10 cellular contexts compared by ENCODE assay signal in the genomic region with DNA sequence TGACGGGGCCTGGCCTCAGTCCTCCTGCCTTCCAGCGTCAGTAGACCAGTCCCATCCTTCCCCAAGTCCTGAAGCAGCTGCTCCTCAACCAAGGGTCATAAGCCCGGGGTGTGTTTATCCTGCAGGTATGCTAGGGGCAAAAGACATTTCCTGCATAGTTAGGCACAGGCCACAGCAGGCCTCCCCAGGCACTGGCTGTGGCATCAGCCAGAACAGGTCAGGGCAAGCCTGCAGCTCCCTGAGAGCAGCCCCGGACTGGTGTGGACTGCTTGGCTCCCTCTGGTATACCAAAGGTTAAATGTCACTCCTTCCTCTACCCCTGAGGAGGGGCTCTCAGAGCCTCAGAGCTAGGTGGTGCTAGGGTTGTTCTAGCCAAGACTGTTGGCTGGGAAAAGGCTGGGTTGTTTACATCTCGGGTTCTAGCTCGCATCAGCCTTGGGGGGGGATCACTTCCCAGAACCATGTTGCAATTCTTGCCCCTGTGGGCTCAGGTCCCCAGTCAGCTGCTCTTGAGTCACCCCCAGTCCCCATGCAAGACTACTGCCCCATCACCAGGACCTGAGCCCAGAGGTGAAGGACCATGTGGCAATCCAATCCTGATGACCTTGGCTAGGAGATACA. TPM values are rescaled to one million over a fixed set of nuclear protein-coding genes. Genes with fewer than 3 reads are reported as not detected.
DNase-seq lines count a peak whose midpoint lies in the region; ATAC-seq and TF ChIP-seq lines count a peak whose summit lies in the region.
"Had no signal": no experiment of that assay in that cellular context is flagged by ENCODE, and none has a peak within 500 bp of the region (broad histone marks: within the 10 kb centered on the region; RNA-seq: fewer than 3 reads in every experiment).

No MANE protein-coding gene starts in this region.

- 42 to 60% (median 48%) methylated on average over 6 of the region's 6 CpGs for WGBS in stomach, 5 donors

- TF ChIP-seq POLR2A in breast epithelium (IDR thresholded peaks at IDR 0.05) (no peak), stomach (IDR thresholded peaks at IDR 0.05) (no peak)

- H3K27ac ChIP-seq in HUES48 (ENCODE audit: low read depth, low read length) = no peak overlapping the region
- peak overlapping the region; percentile 97 to 99 for H3K27ac ChIP-seq in breast epithelium
- peak overlapping the region; percentile 85 to 95 for H3K27ac ChIP-seq in left lung
- peak overlapping the region; percentile 20 to 97 (median 93) for H3K27ac ChIP-seq in stomach

- H3K27me3 ChIP-seq in HUES48 (ENCODE audit: control insufficient read depth, insufficient read depth, low read length) = no peaks in the 10 kb centered on the region
- no peaks in the 10 kb centered on the region for H3K27me3 ChIP-seq in breast epithelium
- H3K27me3 ChIP-seq in left lung = peaks cover 0 to 18% of the 10 kb centered on the region in 2 donors
- no peaks in the 10 kb centered on the region for H3K27me3 ChIP-seq in stomach

- DNase-seq in breast epithelium (ENCODE audit: low spot score in 2 of 2) (no peak), left lung (peak in 1 of 2 donors; percentile 32), stomach (no peak), OCI-M1 (lab: John Stamatoyannopoulos, UW) (no peak), NCI-H1436 (lab: John Stamatoyannopoulos, UW) (no peak), NCI-H187 treated with DMSO at 0.1 percent for 48 hours (lab: John Stamatoyannopoulos, UW) (no peak)
- DNase-seq: activated naive CD4-positive, alpha-beta T cell treated with anti-CD3 and anti-CD28 coated beads, Interleukin-2, amount 10 ng/mL, durations not matched to agents 7 days and 5 days; NCI-H2029 had no signal

- H3K9me3 ChIP-seq in HUES48 (ENCODE audit: control insufficient read depth, insufficient read depth, low read length) (no peaks in the 10 kb centered on the region), breast epithelium (no peaks in the 10 kb centered on the region), left lung (no peaks in the 10 kb centered on the region), stomach (no peaks in the 10 kb centered on the region)

- TF ChIP-seq CTCF in breast epithelium (IDR thresholded peaks at IDR 0.05) = no peak
- no peak for TF ChIP-seq CTCF in left lung (IDR thresholded peaks at IDR 0.05)
- TF ChIP-seq CTCF in stomach (IDR thresholded peaks at IDR 0.05) = no peak

- peaks cover 42% of the 10 kb centered on the region for H3K36me3 ChIP-seq in HUES48 (ENCODE audit: control insufficient read depth, insufficient read depth, low read length)
- peaks cover under 1% of the 10 kb centered on the region for H3K36me3 ChIP-seq in breast epithelium
- H3K36me3 ChIP-seq in left lung = peaks cover 0 to 42% of the 10 kb centered on the region in 2 donors
- peaks cover 36 to 48% (median 45%) of the 10 kb centered on the region in 4 donors for H3K36me3 ChIP-seq in stomach

- no peak for TF ChIP-seq EP300 in stomach (IDR thresholded peaks at IDR 0.05)

- H3K9ac ChIP-seq in HUES48 (ENCODE audit: low read depth, low read length) = no peak overlapping the region

- H3K4me3 ChIP-seq in HUES48 (ENCODE audit: low read depth, low read length) (0 out of 2 replicates have a peak overlapping the region, but pooled peaks have one; percentile 85), breast epithelium (peak overlapping the region; percentile 98 to 99 (median 99)), left lung (peak overlapping the region; percentile 78 to 83), stomach (peak overlapping the region; percentile 68 to 95 (median 74))

- H3K4me1 ChIP-seq in HUES48 (ENCODE audit: control insufficient read depth, insufficient read depth, low read length) (peaks cover 22% of the 10 kb centered on the region), breast epithelium (peaks cover 0 to 12% of the 10 kb centered on the region in 2 donors), left lung (peaks cover 0 to 48% of the 10 kb centered on the region in 2 donors), stomach (peaks cover 15 to 64% (median 44%) of the 10 kb centered on the region in 4 donors)

- ATAC-seq in left lung = no peak
- no peak for ATAC-seq in GM19324 (IDR thresholded peaks at IDR 0.05; ENCODE audit: low FRiP score, unreplicated experiment)

- intact Hi-C loops in breast epithelium (cut with DNase I; ENCODE audit: low total_unique reads) (no loop called here), left lung (cut with DNase I) (no loop called here), stomach (cut with DNase I; ENCODE audit: low total_unique reads) (no loop called here)

RNA-seq across cellular contexts. Expression of a gene that starts 2.9 kb away (rescaled TPM):
- total RNA-seq in breast epithelium (100 to 1,000 TPM in 2 of 3 donors, 10 to 100 TPM in 1; 84.4 to 361 (median 136) TPM), left lung (100 to 1,000 TPM; 201 to 225 TPM), stomach (100 to 1,000 TPM in 1 of 5 donors, 10 to 100 TPM in 4; 20.5 to 104 (median 46.7) TPM)
- polyA plus RNA-seq in stomach = 10 to 100 TPM; 14.7 to 59.1 (median 29.6) TPM

RNA-seq across cellular contexts. Expression of a gene that starts 9.6 kb away (rescaled TPM):
- total RNA-seq in breast epithelium (10 to 100 TPM; 22.7 to 39.4 (median 34.7) TPM), left lung (10 to 100 TPM; 72.3 to 84.7 TPM), stomach (100 to 1,000 TPM in 2 of 5 donors, 10 to 100 TPM in 2, not detected in 1; 25.2 to 194 (median 110) TPM)
- 100 to 1,000 TPM; 134 to 181 (median 156) TPM for polyA plus RNA-seq in stomach

RNA-seq across cellular contexts. Expression of a gene that starts 24.0 kb away (rescaled TPM):
- total RNA-seq in breast epithelium (10 to 100 TPM; 17.4 to 46.4 (median 27.2) TPM), left lung (10 to 100 TPM; 41.2 to 67.6 TPM), stomach (10 to 100 TPM in 2 of 5 donors, 1 to 10 TPM in 1, not detected in 2; 7.6 to 29.4 (median 10.5) TPM)
- 1 to 10 TPM; 3.1 to 8.6 (median 3.2) TPM for polyA plus RNA-seq in stomach

RNA-seq across cellular contexts. Expression of a gene that starts 32.3 kb away (rescaled TPM):
- total RNA-seq in breast epithelium (10 to 100 TPM; 70.1 to 97.5 (median 82.3) TPM), left lung (100 to 1,000 TPM; 141 to 147 TPM), stomach (100 to 1,000 TPM in 3 of 5 donors, 10 to 100 TPM in 2; 37.1 to 277 (median 112) TPM)
- polyA plus RNA-seq in stomach = 10 to 100 TPM; 25.1 to 47.3 (median 26.9) TPM

RNA-seq across cellular contexts. Expression of a gene that starts 43.8 kb away (rescaled TPM):
- total RNA-seq in breast epithelium (1 to 10 TPM in 2 of 3 donors, under 1 TPM in 1; 0.96 to 1.3 (median 1.2) TPM), left lung (under 1 TPM; 0.29 to 0.73 TPM), stomach (1 to 10 TPM in 1 of 5 donors, under 1 TPM in 2, not detected in 2; 0.45 to 1.1 (median 0.87) TPM)
- 1 to 10 TPM in 1 of 3 donors, under 1 TPM in 1, not detected in 1; 0.12 to 1.2 TPM for polyA plus RNA-seq in stomach
